Comparison of ENCODE assay signal across 5 cellular contexts in the genomic region with DNA sequence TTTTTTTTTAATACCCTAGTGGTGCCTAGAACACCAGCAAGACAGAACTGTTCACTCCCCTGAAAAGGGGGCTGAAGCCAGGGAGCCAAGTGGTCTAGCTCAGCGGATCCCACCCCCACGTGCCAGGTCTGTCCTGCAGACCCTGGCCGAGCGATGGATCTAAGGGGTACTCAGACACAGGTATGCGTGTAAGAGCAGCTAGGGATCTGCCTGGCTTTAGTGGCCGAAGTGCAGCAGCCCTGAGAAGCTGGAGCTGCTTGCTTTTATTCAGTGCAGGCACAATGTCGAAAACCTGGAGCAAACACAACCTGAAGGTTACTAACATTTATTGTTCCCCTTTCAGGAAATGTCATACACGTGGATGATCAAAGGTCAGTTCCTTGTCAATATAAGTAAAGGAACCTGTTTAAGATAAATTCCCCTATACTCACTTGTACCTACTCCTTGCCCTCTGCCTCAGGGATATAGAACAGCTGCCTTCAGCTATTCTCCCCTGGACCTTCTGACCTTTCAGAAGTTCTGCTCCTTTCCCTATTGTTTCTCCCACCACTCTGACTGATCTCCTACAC. TPM values are rescaled to one million over a fixed set of nuclear protein-coding genes. Genes with fewer than 3 reads are reported as not detected.
"Had no signal": no experiment of that assay in that cellular context is flagged by ENCODE, and none has a peak within 500 bp of the region (broad histone marks: within the 10 kb centered on the region; RNA-seq: fewer than 3 reads in every experiment).

No MANE protein-coding gene starts in this region.

- H3K27ac ChIP-seq: GM23248 had no signal

- H3K27me3 Mint-ChIP-seq: IgD-negative memory B cell had no signal

- H3K4me1 Mint-ChIP-seq: H9 had no signal

- H3K27ac Mint-ChIP-seq: IgD-negative memory B cell had no signal

- H3K4me3 ChIP-seq: GM23248 had no signal

- H3K4me3 Mint-ChIP-seq: H9 had no signal

- DNase-seq: GM23248, GOT3, H9, HCEC 1CT had no signal

RNA-seq across cellular contexts. Expression of a gene that starts 3.3 kb away (rescaled TPM):
- total RNA-seq: H9 had no signal

RNA-seq across cellular contexts. Expression of a gene that starts 27.1 kb away (rescaled TPM):
- total RNA-seq: H9 had no signal
